21 cellular contexts compared by ENCODE assay signal in the genomic region with DNA sequence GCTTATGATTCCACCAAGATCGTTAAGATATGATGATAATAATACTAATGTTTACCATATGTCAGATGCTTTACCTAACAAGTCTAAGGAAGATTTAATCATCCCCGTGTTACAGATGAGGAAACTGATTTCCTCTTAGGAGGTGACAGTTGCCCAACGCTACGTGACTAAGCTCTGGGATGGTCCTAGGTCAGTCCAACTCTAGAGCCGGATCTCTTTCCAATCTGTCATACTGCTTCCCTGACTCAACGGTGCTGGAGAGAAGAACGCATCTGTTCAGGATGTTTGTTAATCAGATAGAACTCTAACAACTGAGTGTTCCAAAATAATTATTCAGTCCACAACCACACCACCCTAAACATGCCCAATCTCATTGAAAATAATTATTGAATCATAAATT.
"Had no signal": no experiment of that assay in that cellular context is flagged by ENCODE, and none has a peak within 500 bp of the region (broad histone marks: within the 10 kb centered on the region; RNA-seq: fewer than 3 reads in every experiment).

No MANE protein-coding gene starts in this region.

- H3K4me2 ChIP-seq: SK-N-SH had no signal

- FAIRE-seq: RCC 7860 had no signal

- H3K9ac ChIP-seq: SK-N-SH had no signal

- H3K9me3 ChIP-seq: SK-N-SH had no signal

- ATAC-seq: T-cell had no signal

- DNase-seq: Karpas-422, KG1, MM.1S, NCI-H1092 treated with DMSO at 0.1 percent for 48 hours, NCI-H1436, NCI-H187, NCI-H2029, NCI-H2081 treated with DMSO at 0.1 percent for 48 hours, NCI-H2171, NCI-H226, NCI-H446, NCI-H510A, NCI-H524 treated with DMSO at 0.1 percent for 48 hours, NCI-H69, NCI-H774, RPMI8226, SHP77, SK-N-SH, SW 1271, T-cell had no signal
